ENCODE assay signal across 34 cellular contexts in the genomic region with DNA sequence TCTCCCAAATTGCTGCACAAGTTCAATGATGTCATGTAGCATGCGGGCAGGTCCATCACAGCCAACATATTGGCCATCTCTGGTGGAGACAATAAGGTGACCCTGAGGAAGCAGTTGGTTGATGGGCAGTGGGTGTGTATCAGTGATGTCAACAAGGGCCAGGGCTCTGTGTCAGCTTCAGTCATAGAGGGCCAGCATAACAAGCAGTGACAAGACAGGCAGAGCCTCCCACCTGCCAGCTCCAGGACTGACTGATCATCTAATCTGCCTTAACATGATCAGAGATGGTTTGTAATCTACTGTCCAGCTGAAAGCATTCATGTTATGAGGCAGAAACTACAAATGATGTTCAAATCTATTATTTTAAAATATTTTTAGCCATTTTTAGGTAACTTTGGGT.
"Had no signal": no experiment of that assay in that cellular context is flagged by ENCODE, and none has a peak within 500 bp of the region (broad histone marks: within the 10 kb centered on the region; RNA-seq: fewer than 3 reads in every experiment).

No MANE protein-coding gene starts in this region.

- H3K4me1 Mint-ChIP-seq: activated B cell treated with CpG ODN at 0.5 μM for 24 hours, brain had no signal

- H3K9me3 Mint-ChIP-seq: activated B cell treated with CpG ODN at 0.5 μM for 24 hours; activated naive CD4-positive, alpha-beta T cell treated with anti-CD3 and anti-CD28 coated beads, Interleukin-2, amount 50 U/mL, for 72 hours; activated T-cell treated with anti-CD3 and anti-CD28 coated beads, Interleukin-2, amount 50 U/mL, for 24 hours; brain; central memory CD8-positive, alpha-beta T cell; T-helper 1 cell treated with Interleukin-12 subunit alpha and Interleukin-12 subunit beta and Interleukin-4 antibody, amounts not matched to agents 30 μg/mL and 1 μg/mL, for 36 hours; T-helper 2 cell treated with Interferon-gamma antibody and Interleukin-4, amounts not matched to agents 5 μg/mL and 100 μg/mL, for 36 hours had no signal

- H3K4me3 Mint-ChIP-seq: activated B cell treated with CpG ODN at 0.5 μM for 24 hours; activated CD8-positive, alpha-beta T cell treated with anti-CD3 and anti-CD28 coated beads for 36 hours; activated naive CD4-positive, alpha-beta T cell treated with anti-CD3 and anti-CD28 coated beads for 36 hours; activated T-cell treated with anti-CD3 and anti-CD28 coated beads, Interleukin-2, amount 50 U/mL, for 24 hours; activated T-helper 1 cell treated with anti-CD3 and anti-CD28 coated beads, Interleukin-12 subunit alpha, Interleukin-12 subunit beta, Interleukin-2, Interleukin-4 antibody, amounts not matched to agents 30 ng/mL and 10 ng/mL and 1 ng/mL, durations not matched to agents 14 hours and 24 hours and 36 hours; brain; central memory CD8-positive, alpha-beta T cell; T-helper 1 cell treated with Interleukin-12 subunit alpha and Interleukin-12 subunit beta and Interleukin-4 antibody, amounts not matched to agents 30 μg/mL and 1 μg/mL, for 36 hours; T-helper 2 cell treated with Interferon-gamma antibody and Interleukin-4, amounts not matched to agents 5 μg/mL and 100 μg/mL, for 36 hours had no signal

- ATAC-seq: activated CD8-positive, alpha-beta T cell treated with anti-CD3 and anti-CD28 coated beads for 36 hours; activated naive CD4-positive, alpha-beta T cell treated with anti-CD3 and anti-CD28 coated beads, Interleukin-2, amount 50 U/mL, for 72 hours; Panc1 had no signal

- H3K36me3 ChIP-seq: cardiac muscle cell, MG63 had no signal

- H3K4me3 ChIP-seq: adrenal gland, cardiac muscle cell, MG63, SJSA1 had no signal

- H3K4me1 ChIP-seq: adrenal gland had no signal

- H3K9me3 ChIP-seq: adrenal gland, MG63, SJSA1, SK-N-SH had no signal

- H3K27me3 Mint-ChIP-seq: activated B cell treated with CpG ODN at 0.5 μM for 24 hours; activated CD8-positive, alpha-beta T cell treated with anti-CD3 and anti-CD28 coated beads for 36 hours; activated T-cell treated with anti-CD3 and anti-CD28 coated beads, Interleukin-2, amount 50 U/mL, for 24 hours; central memory CD8-positive, alpha-beta T cell had no signal

- H3K27ac ChIP-seq: adrenal gland, cardiac muscle cell, VCaP had no signal

- H3K27ac Mint-ChIP-seq: activated B cell treated with CpG ODN at 0.5 μM for 24 hours; activated CD8-positive, alpha-beta T cell treated with anti-CD3 and anti-CD28 coated beads for 36 hours; activated naive CD4-positive, alpha-beta T cell treated with anti-CD3 and anti-CD28 coated beads for 36 hours; activated naive CD4-positive, alpha-beta T cell treated with anti-CD3 and anti-CD28 coated beads, Interleukin-2, amount 50 U/mL, for 72 hours; activated T-cell treated with anti-CD3 and anti-CD28 coated beads, Interleukin-2, amount 50 U/mL, for 24 hours; activated T-helper 1 cell treated with anti-CD3 and anti-CD28 coated beads, Interleukin-12 subunit alpha, Interleukin-12 subunit beta, Interleukin-2, Interleukin-4 antibody, amounts not matched to agents 30 ng/mL and 10 ng/mL and 1 ng/mL, durations not matched to agents 14 hours and 24 hours and 36 hours; brain; T-helper 1 cell treated with Interleukin-12 subunit alpha and Interleukin-12 subunit beta and Interleukin-4 antibody, amounts not matched to agents 30 μg/mL and 1 μg/mL, for 36 hours had no signal

- H3K4me2 ChIP-seq: SK-N-SH had no signal

- H3K9ac ChIP-seq: SK-N-SH had no signal

- DNase-seq: activated B cell treated with CpG ODN at 0.5 μM for 24 hours; activated CD4-positive, alpha-beta T cell treated with anti-CD3 and anti-CD28 coated beads for 48 hours; activated CD4-positive, alpha-beta T cell treated with anti-CD3 and anti-CD28 coated beads, Interleukin-2, amount 50 U/mL, for 4 hours; activated CD4-positive, CD25-positive, alpha-beta regulatory T cell treated with anti-CD3 and anti-CD28 coated beads, Interleukin-2, amount 50 U/mL, for 72 hours; activated CD8-positive, alpha-beta T cell treated with anti-CD3 and anti-CD28 coated beads for 36 hours; activated gamma-delta T cell treated with Interleukin-2 at 50 U/mL for 16 hours; activated naive CD4-positive, alpha-beta T cell treated with anti-CD3 and anti-CD28 coated beads for 36 hours; activated T-cell treated with anti-CD3 and anti-CD28 coated beads, Interleukin-2, amount 50 U/mL, for 24 hours; adrenal gland; anterior cingulate cortex; Kasumi-1; KG1; MG63; NCI-H1048; NCI-H1105 treated with DMSO at 0.1 percent for 48 hours; NCI-H1436; NCI-H1694; NCI-H1930; NCI-H2081 treated with DMSO at 0.1 percent for 48 hours; NCI-H226; NCI-H446 treated with DMSO at 0.1 percent for 48 hours; NCI-H524; SHP77 treated with DMSO at 0.1 percent for 48 hours; SK-N-SH had no signal

- H3K27me3 ChIP-seq: adrenal gland, cardiac muscle cell, MG63, SJSA1 had no signal
